ENCODE assay signal across 11 cellular contexts in genomic region chr9:124264812-124265211, GRCh38. TPM values are rescaled to one million over a fixed set of nuclear protein-coding genes. Genes with fewer than 3 reads are reported as not detected.
DNase-seq lines count a peak whose midpoint lies in the region; ATAC-seq and TF ChIP-seq lines count a peak whose summit lies in the region.
"Had no signal": no experiment of that assay in that cellular context is flagged by ENCODE, and none has a peak within 500 bp of the region (broad histone marks: within the 10 kb centered on the region; RNA-seq: fewer than 3 reads in every experiment).

No MANE protein-coding gene starts in this region.

- H3K27me3 Mint-ChIP-seq in chondrocyte (ENCODE audit: low read depth), result no peaks in the 10 kb centered on the region

- H3K4me3 Mint-ChIP-seq in chondrocyte (ENCODE audit: unreplicated experiment), result no peak overlapping the region
- H3K4me3 Mint-ChIP-seq: activated CD8-positive, alpha-beta T cell treated with anti-CD3 and anti-CD28 coated beads for 36 hours had no signal

- peaks cover 98% of the 10 kb centered on the region for H3K4me1 Mint-ChIP-seq in chondrocyte (ENCODE audit: low read depth)

- no peaks in the 10 kb centered on the region for H3K9me3 ChIP-seq in heart right ventricle

- peaks cover 14 to 96% (median 53%) of the 10 kb centered on the region in 9 donors for H3K4me1 ChIP-seq in heart right ventricle

- TF ChIP-seq CTCF in chondrocyte (IDR thresholded peaks at IDR 0.05) (no peak), heart right ventricle (IDR thresholded peaks at IDR 0.05) (no peak)

- no peaks in the 10 kb centered on the region for H3K9me3 Mint-ChIP-seq in chondrocyte (ENCODE audit: low read depth)
- H3K9me3 Mint-ChIP-seq: activated CD8-positive, alpha-beta T cell treated with anti-CD3 and anti-CD28 coated beads for 36 hours had no signal

- peak overlapping the region in 1 of 10 donors; percentile 5 for H3K4me3 ChIP-seq in heart right ventricle

- peak; percentile 46 for ATAC-seq in GM19397 (IDR thresholded peaks at IDR 0.05; ENCODE audit: unreplicated experiment)
- peak; percentile 54 for ATAC-seq in HG03280 (IDR thresholded peaks at IDR 0.05; ENCODE audit: unreplicated experiment)
- ATAC-seq in heart right ventricle, result no peak
- ATAC-seq: activated CD8-positive, alpha-beta T cell treated with anti-CD3 and anti-CD28 coated beads for 36 hours had no signal

- WGBS in heart right ventricle, 2 donors, result 79 to 88% methylated on average over 8 of the region's 8 CpGs

- H3K27me3 ChIP-seq in heart right ventricle, result no peaks in the 10 kb centered on the region

- intact Hi-C loops in heart right ventricle (cut with DNase I), result loop anchor here in 1 of 10 donors (5.0 kb wide), 1 partner anchor 37 kb away; no protein-coding TSS in a partner anchor

- H3K27ac Mint-ChIP-seq in chondrocyte (ENCODE audit: unreplicated experiment), result peak overlapping the region; percentile 96
- H3K27ac Mint-ChIP-seq: activated CD8-positive, alpha-beta T cell treated with anti-CD3 and anti-CD28 coated beads for 36 hours had no signal

- H3K27ac ChIP-seq in heart right ventricle, result peak overlapping the region in 1 of 10 donors; percentile 93

- peak; percentile 48 for DNase-seq in CD1c-positive myeloid dendritic cell (ENCODE audit: extremely low spot score)
- DNase-seq in chondrocyte (ENCODE audit: low spot score), result no peak
- DNase-seq in DMS 273 treated with DMSO at 0.1 percent for 48 hours (lab: John Stamatoyannopoulos, UW), result no peak
- DNase-seq in DMS114 treated with DMSO at 0.1 percent for 48 hours (lab: John Stamatoyannopoulos, UW; ENCODE audit: unreplicated experiment), result no peak
- no peak for DNase-seq in T-helper 1 cell
- DNase-seq in heart right ventricle, result no peak
- DNase-seq: activated CD8-positive, alpha-beta T cell treated with anti-CD3 and anti-CD28 coated beads for 36 hours; MM.1S; stimulated activated naive CD4-positive, alpha-beta T cell had no signal

- peaks cover 3% of the 10 kb centered on the region for H3K36me3 Mint-ChIP-seq in chondrocyte (ENCODE audit: low read depth)

- peaks cover 0 to 24% (median 0%) of the 10 kb centered on the region in 9 donors for H3K36me3 ChIP-seq in heart right ventricle

RNA-seq across cellular contexts. Expression of gene NEK6, which starts 7.1 kb away (rescaled TPM):
- 99.9 to 110 TPM (median 107 TPM) in 3 replicates for total RNA-seq in chondrocyte
- total RNA-seq in heart right ventricle, result 10 to 100 TPM in 4 of 10 donors, 1 to 10 TPM in 6; 4.6 to 22.4 (median 7.9) TPM
- 1 to 10 TPM; 1.9 to 2.1 TPM for polyA plus RNA-seq in heart right ventricle

Comparison
In these comparisons a context has a peak if more than half of its experiments do, and no peak if none do; other contexts are left out.
1. ATAC-seq: peak in GM19397 (single experiment) and HG03280 (single experiment); none in heart right ventricle (0 of 8).